9 cellular contexts compared by ENCODE assay signal in the genomic region with DNA sequence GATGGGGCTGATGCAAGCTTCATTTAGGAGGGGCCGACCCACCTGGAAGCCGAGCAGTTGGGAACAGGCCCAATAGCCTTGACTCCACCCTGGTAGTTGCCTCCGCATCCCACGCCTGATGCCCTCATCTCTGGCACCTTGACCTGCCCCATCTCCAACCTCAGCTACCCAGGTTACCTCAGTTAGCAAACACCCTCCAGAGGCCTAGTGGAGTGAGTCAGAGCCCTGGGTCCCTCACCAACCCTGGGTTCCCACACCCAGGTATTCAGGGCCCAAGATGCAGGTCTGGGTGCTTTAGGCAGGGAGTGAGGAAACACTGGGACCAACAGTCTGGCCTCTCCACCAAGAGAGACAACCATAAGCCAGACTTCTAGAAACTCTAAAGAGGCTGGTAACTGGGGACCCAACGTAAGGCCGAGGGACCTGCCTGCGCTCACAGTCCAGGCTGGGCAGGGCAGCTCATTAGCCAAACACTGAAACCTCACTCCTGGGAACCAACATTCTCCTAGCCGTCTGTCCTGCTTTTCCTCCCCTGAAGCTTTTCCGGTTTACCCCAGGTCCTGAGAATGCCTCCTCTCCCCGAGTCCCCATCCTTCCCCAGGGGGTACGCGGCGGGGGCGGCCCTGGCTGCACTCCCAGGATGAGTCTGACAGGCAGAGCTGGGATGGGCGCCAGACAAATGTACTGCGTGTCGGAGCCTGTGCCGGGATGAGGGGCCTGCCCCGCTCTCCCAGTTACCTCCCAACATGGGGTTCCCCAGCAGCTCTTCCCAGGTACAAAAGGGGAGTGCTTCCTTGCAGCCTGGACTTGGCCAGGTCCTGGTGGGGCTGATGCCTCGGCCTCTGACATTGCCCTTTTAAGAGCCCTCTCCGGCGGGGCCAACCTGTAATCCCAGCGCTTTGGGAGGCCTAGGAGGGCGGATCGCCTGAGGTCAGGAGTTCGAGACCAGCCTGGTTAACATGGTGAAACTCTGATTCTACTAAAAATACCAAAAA. TPM values are rescaled to one million over a fixed set of nuclear protein-coding genes. Genes with fewer than 3 reads are reported as not detected.
DNase-seq lines count a peak whose midpoint lies in the region; ATAC-seq and TF ChIP-seq lines count a peak whose summit lies in the region.
"Had no signal": no experiment of that assay in that cellular context is flagged by ENCODE, and none has a peak within 500 bp of the region (broad histone marks: within the 10 kb centered on the region; RNA-seq: fewer than 3 reads in every experiment).

No MANE protein-coding gene starts in this region.

- no peaks in the 10 kb centered on the region for H3K27me3 ChIP-seq in neural cell (ENCODE audit: insufficient read depth, low read depth, low read length)

- ATAC-seq in HG02981 (IDR thresholded peaks at IDR 0.05; ENCODE audit: unreplicated experiment) = no peak

- H3K79me2 ChIP-seq in neural cell (replicated peaks; ENCODE audit: insufficient read depth, low read length) = no peaks in the 10 kb centered on the region

- no peak for TF ChIP-seq RAD21 in neural cell (conservative IDR thresholded peaks at IDR 0.05)

- no peaks in the 10 kb centered on the region for H3K9me3 ChIP-seq in neural cell (ENCODE audit: low read length)
- H3K9me3 ChIP-seq: BLaER1 treated with 17β-estradiol and CSF1 and Interleukin-3, amounts not matched to agents 10 nM and 100 nM had no signal

- H3K9me2 ChIP-seq in neural cell (ENCODE audit: insufficient read depth, low read length) = no peaks in the 10 kb centered on the region

- no peak for TF ChIP-seq EP300 in neural cell (conservative IDR thresholded peaks at IDR 0.05; ENCODE audit: poor library complexity, severe bottlenecking)

- DNase-seq in NCI-H2081 (lab: John Stamatoyannopoulos, UW) = peak; percentile 60 to 70
- DNase-seq in NCI-H2081 treated with DMSO at 0.1 percent for 48 hours (lab: John Stamatoyannopoulos, UW) = no peak
- peak; percentile 32 for DNase-seq in OCI-M1 (lab: John Stamatoyannopoulos, UW)
- DNase-seq in erythroblast (lab: John Stamatoyannopoulos, UW) = peak; percentile 14 to 23
- DNase-seq in activated gamma-delta T cell treated with Interleukin-2 at 50 U/mL for 16 hours = no peak
- DNase-seq in dedifferentiated amniotic fluid mesenchymal stem cell (ENCODE audit: extremely low spot score) = no peak

- no peak for TF ChIP-seq CTCF in neural cell (IDR thresholded peaks at IDR 0.05; ENCODE audit: poor library complexity, severe bottlenecking)

- no peak overlapping the region for H3K4me3 ChIP-seq in neural cell (ENCODE audit: low read length)
- H3K4me3 ChIP-seq: BLaER1 treated with 17β-estradiol and CSF1 and Interleukin-3, amounts not matched to agents 10 nM and 100 nM had no signal

- no peaks in the 10 kb centered on the region for H4K20me1 ChIP-seq in neural cell (ENCODE audit: insufficient read depth)

- no peak overlapping the region for H3K9ac ChIP-seq in neural cell (ENCODE audit: low read length)
- H3K9ac ChIP-seq: BLaER1 treated with 17β-estradiol and CSF1 and Interleukin-3, amounts not matched to agents 10 nM and 100 nM had no signal

- no peak for TF ChIP-seq POLR2A in erythroblast (IDR thresholded peaks at IDR 0.05; ENCODE audit: low read length)

- no peaks in the 10 kb centered on the region for H3F3A ChIP-seq in neural cell (ENCODE audit: insufficient read depth, low read length, poor library complexity, severe bottlenecking)

- peaks cover 15% of the 10 kb centered on the region for H3K36me3 ChIP-seq in neural cell (ENCODE audit: insufficient read depth, low read length)

- no peak overlapping the region for H2AFZ ChIP-seq in neural cell (ENCODE audit: low read depth, low read length)

- H3K4me2 ChIP-seq in neural cell (ENCODE audit: low read length) = no peak overlapping the region

- no peak overlapping the region for H3K27ac ChIP-seq in neural cell (ENCODE audit: low read length)
- H3K27ac ChIP-seq: BLaER1 treated with 17β-estradiol and CSF1 and Interleukin-3, amounts not matched to agents 10 nM and 100 nM had no signal

TF ChIP-seq in neural cell, 6 proteins besides CTCF, POLR2A, EP300 and RAD21:
- TF ChIP-seq TAF1 (IDR thresholded peaks at IDR 0.05; ENCODE audit: low read depth) (no peak), POLR2AphosphoS5 (IDR thresholded peaks at IDR 0.05) (peak; percentile 2)

RNA-seq across cellular contexts. Expression of a gene that starts 8.9 kb away (rescaled TPM):
- polyA plus RNA-seq in neural cell = 7.9 and 9.5 TPM in 2 replicates
- 54.3 and 59.2 TPM in 2 replicates for polyA minus RNA-seq in neural cell

RNA-seq across cellular contexts. Expression of a gene that starts 26.7 kb away (rescaled TPM):
- 274 and 281 TPM in 2 replicates for polyA plus RNA-seq in neural cell
- 188 and 201 TPM in 2 replicates for polyA minus RNA-seq in neural cell

RNA-seq across cellular contexts. Expression of a gene that starts 42.5 kb away (rescaled TPM):
- 5.4 and 7.9 TPM in 2 replicates for polyA plus RNA-seq in neural cell
- polyA minus RNA-seq in neural cell = 3.0 and 3.4 TPM in 2 replicates

Comparison
In these comparisons a context has a peak if more than half of its experiments do, and no peak if none do; other contexts are left out.
1. DNase-seq: peak in NCI-H2081 (2 of 2), OCI-M1 (single experiment) and erythroblast (2 of 2); none in NCI-H2081 treated with DMSO at 0.1 percent for 48 hours (single experiment), activated gamma-delta T cell treated with Interleukin-2 at 50 U/mL for 16 hours (single experiment) and dedifferentiated amniotic fluid mesenchymal stem cell (single experiment).